22 cellular contexts compared by ENCODE assay signal in the genomic region with DNA sequence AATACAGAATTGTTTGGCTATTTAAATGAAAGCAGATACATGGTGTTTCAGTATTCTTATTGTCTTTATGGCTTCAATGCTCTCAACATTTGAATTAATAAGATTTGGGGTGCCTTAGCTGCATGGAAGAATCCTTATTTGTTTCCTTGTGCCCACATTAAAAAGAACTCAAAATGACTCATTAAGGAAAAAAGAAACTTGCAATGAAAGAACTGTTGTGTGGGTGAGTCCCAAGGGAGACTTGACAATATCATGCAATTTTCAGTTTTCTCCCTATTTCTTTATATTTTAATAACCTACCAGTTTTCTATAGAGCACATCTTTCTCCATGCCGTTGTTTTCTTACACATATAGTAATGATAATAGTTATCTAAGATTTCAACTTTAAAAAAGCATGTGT.
DNase-seq lines count a peak whose midpoint lies in the region; ATAC-seq and TF ChIP-seq lines count a peak whose summit lies in the region.
"Had no signal": no experiment of that assay in that cellular context is flagged by ENCODE, and none has a peak within 500 bp of the region (broad histone marks: within the 10 kb centered on the region; RNA-seq: fewer than 3 reads in every experiment).

No MANE protein-coding gene starts in this region.

- H3K4me3 Mint-ChIP-seq in mesothelial cell of epicardium: no peak overlapping the region
- H3K4me3 Mint-ChIP-seq: CD14-positive monocyte had no signal

- ATAC-seq in HG03342 (IDR thresholded peaks at IDR 0.05; ENCODE audit: unreplicated experiment) (no peak), gastrocnemius medialis (no peak), HG02981 (IDR thresholded peaks at IDR 0.05; ENCODE audit: unreplicated experiment) (no peak)

- H3K27ac Mint-ChIP-seq in mesothelial cell of epicardium: peak overlapping the region; percentile 22
- H3K27ac Mint-ChIP-seq: CD14-positive monocyte had no signal

- no peaks in the 10 kb centered on the region for H3K4me1 ChIP-seq in esophagus squamous epithelium
- H3K4me1 ChIP-seq in gastrocnemius medialis: peaks cover 36 to 55% of the 10 kb centered on the region in 2 donors

- DNase-seq in NCI-H446 treated with DMSO at 0.1 percent for 48 hours (lab: John Stamatoyannopoulos, UW) (peak; percentile 22), NCI-H446 (lab: John Stamatoyannopoulos, UW) (no peak), cardiac fibroblast (ENCODE audit: low read depth in 2 of 2) (peak; percentile 11 to 36), mesothelial cell of epicardium (ENCODE audit: low spot score in 2 of 2, unreplicated experiment in 2 of 2) (no peak), esophagus squamous epithelium (lab: John Stamatoyannopoulos, UW) (no peak), gastrocnemius medialis (no peak)
- DNase-seq: COR-L47, DMS 273 treated with DMSO at 0.1 percent for 48 hours, DND-41, HCEC 1CT, Kasumi-1, NCI-H1105 treated with DMSO at 0.1 percent for 48 hours, NCI-H1694, NCI-H2081 treated with DMSO at 0.1 percent for 48 hours, NCI-H510A treated with DMSO at 0.1 percent for 48 hours, NCI-H82, RPMI8226, SHP77 treated with DMSO at 0.1 percent for 48 hours had no signal

- no peaks in the 10 kb centered on the region for H3K9me3 Mint-ChIP-seq in mesothelial cell of epicardium
- H3K9me3 Mint-ChIP-seq: CD14-positive monocyte had no signal

- H3K36me3 Mint-ChIP-seq in mesothelial cell of epicardium: no peaks in the 10 kb centered on the region
- H3K36me3 Mint-ChIP-seq: CD14-positive monocyte had no signal

- no peaks in the 10 kb centered on the region for H3K27me3 Mint-ChIP-seq in mesothelial cell of epicardium (ENCODE audit: low read depth)

- intact Hi-C loops in esophagus squamous epithelium (cut with DNase I) (no loop called here), gastrocnemius medialis (cut with DNase I; ENCODE audit: low total_unique reads) (no loop called here)

- H3K27ac ChIP-seq in esophagus squamous epithelium (peak overlapping the region in 1 of 4 donors; percentile 15), gastrocnemius medialis (no peak overlapping the region)
- H3K27ac ChIP-seq: 22Rv1 had no signal

- H3K36me3 ChIP-seq in esophagus squamous epithelium: no peaks in the 10 kb centered on the region
- H3K36me3 ChIP-seq in gastrocnemius medialis: no peaks in the 10 kb centered on the region

- H3K27me3 ChIP-seq in esophagus squamous epithelium: no peaks in the 10 kb centered on the region
- H3K27me3 ChIP-seq in gastrocnemius medialis: no peaks in the 10 kb centered on the region

- WGBS in esophagus squamous epithelium, 2 donors: 88 to 93% methylated on average over 1 of the region's 1 CpG

- H3K4me3 ChIP-seq in cardiac fibroblast (replicated peaks in 1 of 2; ENCODE audit: low read depth in 2 of 2, low read length in 2 of 2): no peak overlapping the region
- H3K4me3 ChIP-seq in esophagus squamous epithelium: no peak overlapping the region
- H3K4me3 ChIP-seq in gastrocnemius medialis: no peak overlapping the region

- peaks cover 43% of the 10 kb centered on the region for H3K4me1 Mint-ChIP-seq in mesothelial cell of epicardium
- H3K4me1 Mint-ChIP-seq: CD14-positive monocyte had no signal

- TF ChIP-seq CTCF in cardiac fibroblast (IDR thresholded peaks at IDR 0.05; ENCODE audit: low read depth, low read length): no peak
- no peak for TF ChIP-seq CTCF in mesothelial cell of epicardium (IDR thresholded peaks at IDR 0.05; ENCODE audit: unreplicated experiment)
- no peak for TF ChIP-seq CTCF in esophagus squamous epithelium (IDR thresholded peaks at IDR 0.05)
- TF ChIP-seq CTCF in gastrocnemius medialis (IDR thresholded peaks at IDR 0.05 in 4 of 5, conservative IDR thresholded peaks at IDR 0.05 in 1 of 5): no peak

- no peak for TF ChIP-seq POLR2A in esophagus squamous epithelium (IDR thresholded peaks at IDR 0.05)
- TF ChIP-seq POLR2A in gastrocnemius medialis (IDR thresholded peaks at IDR 0.05): no peak

- in situ Hi-C loops in gastrocnemius medialis (cut with MboI; ENCODE audit: low sequenced_read_pairs in 4 of 4): no loop called here

- no peaks in the 10 kb centered on the region for H3K9me3 ChIP-seq in esophagus squamous epithelium
- no peaks in the 10 kb centered on the region for H3K9me3 ChIP-seq in gastrocnemius medialis

Comparison
In these comparisons a context has a peak if more than half of its experiments do, and no peak if none do; other contexts are left out.
1. DNase-seq: peak in NCI-H446 treated with DMSO at 0.1 percent for 48 hours (single experiment) and cardiac fibroblast (2 of 2); none in NCI-H446 (0 of 2), mesothelial cell of epicardium (0 of 2), esophagus squamous epithelium (single experiment) and gastrocnemius medialis (0 of 2).